2 cellular contexts compared by ENCODE assay signal in the genomic region with DNA sequence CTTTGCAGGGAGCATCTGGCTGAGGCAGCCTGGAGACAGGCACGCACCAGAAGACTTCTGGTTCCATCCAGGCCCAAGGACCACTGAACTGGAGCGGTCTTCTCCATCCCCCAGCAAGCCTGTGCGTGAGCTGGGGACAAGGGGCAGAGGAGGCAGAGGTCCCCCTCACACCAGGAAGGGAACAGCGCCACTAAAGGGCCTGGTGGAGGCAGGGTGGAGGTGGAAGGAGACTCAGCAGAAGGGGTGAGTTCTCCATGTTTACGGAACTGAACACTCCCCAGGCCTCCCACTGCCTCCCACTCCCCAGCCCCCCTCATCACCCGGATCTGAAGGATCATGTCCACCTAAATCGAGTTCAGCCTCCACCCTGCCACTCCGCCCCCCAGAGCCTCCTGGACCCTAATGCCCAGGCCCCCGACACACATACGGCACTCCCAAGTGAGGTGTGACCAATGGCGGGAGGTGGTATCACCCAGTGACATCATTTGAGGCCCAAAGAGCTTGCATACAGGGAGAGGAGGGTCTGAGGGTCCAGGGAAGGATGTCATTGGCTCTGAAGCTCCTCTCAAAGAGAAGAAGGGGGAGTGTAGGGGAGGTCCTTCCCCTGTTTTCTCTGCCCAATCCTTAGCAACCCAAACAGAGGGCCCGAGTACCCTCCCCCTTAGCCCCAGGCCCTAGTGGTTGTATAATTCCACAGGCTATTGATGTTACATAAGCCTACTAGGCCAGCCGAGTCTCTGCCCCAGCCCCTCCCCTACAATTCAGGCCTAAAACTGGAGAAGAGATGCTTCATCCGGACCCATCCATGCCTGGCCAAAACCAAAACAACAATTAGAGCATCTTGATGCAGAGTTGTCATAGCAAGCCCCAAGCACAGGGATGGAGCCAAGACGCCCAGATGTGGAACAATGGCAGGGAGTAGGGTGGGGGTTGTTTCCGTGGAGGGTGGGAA.
TF ChIP-seq lines count a peak whose summit lies in the region.

No MANE protein-coding gene starts in this region.

TF ChIP-seq in SK-N-SH, 30 proteins besides CTCF, POLR2A, EP300 and RAD21 (continued from another document):
- TF ChIP-seq FOXJ3 (CRISPR knock-in tag; IDR thresholded peaks at IDR 0.05) (no peak), POLR2AphosphoS5 (IDR thresholded peaks at IDR 0.05; ENCODE audit: low read depth, low read length) (no peak), MEF2A (IDR thresholded peaks at IDR 0.05; ENCODE audit: borderline replicate concordance, low read depth) (no peak), SMC3 (IDR thresholded peaks at IDR 0.05; ENCODE audit: low read depth, low read length) (no peak), NRF1 (IDR thresholded peaks at IDR 0.05; ENCODE audit: low read depth, low read length) (no peak), YY1 (IDR thresholded peaks at IDR 0.05; ENCODE audit: low read depth) (no peak), FOSL2 (IDR thresholded peaks at IDR 0.05; ENCODE audit: borderline replicate concordance, low read depth) (no peak), RCOR1 (IDR thresholded peaks at IDR 0.05; ENCODE audit: low read length) (no peak), MAX (IDR thresholded peaks at IDR 0.05; ENCODE audit: low read depth) (no peak), RFX5 (IDR thresholded peaks at IDR 0.05; ENCODE audit: low read length) (no peak)

TF ChIP-seq in SK-N-SH treated with all-trans-retinoic acid at 6 μM for 48 hours, 23 proteins besides CTCF, POLR2A, EP300 and RAD21 (continued from another document):
- TF ChIP-seq, protein P1, sequence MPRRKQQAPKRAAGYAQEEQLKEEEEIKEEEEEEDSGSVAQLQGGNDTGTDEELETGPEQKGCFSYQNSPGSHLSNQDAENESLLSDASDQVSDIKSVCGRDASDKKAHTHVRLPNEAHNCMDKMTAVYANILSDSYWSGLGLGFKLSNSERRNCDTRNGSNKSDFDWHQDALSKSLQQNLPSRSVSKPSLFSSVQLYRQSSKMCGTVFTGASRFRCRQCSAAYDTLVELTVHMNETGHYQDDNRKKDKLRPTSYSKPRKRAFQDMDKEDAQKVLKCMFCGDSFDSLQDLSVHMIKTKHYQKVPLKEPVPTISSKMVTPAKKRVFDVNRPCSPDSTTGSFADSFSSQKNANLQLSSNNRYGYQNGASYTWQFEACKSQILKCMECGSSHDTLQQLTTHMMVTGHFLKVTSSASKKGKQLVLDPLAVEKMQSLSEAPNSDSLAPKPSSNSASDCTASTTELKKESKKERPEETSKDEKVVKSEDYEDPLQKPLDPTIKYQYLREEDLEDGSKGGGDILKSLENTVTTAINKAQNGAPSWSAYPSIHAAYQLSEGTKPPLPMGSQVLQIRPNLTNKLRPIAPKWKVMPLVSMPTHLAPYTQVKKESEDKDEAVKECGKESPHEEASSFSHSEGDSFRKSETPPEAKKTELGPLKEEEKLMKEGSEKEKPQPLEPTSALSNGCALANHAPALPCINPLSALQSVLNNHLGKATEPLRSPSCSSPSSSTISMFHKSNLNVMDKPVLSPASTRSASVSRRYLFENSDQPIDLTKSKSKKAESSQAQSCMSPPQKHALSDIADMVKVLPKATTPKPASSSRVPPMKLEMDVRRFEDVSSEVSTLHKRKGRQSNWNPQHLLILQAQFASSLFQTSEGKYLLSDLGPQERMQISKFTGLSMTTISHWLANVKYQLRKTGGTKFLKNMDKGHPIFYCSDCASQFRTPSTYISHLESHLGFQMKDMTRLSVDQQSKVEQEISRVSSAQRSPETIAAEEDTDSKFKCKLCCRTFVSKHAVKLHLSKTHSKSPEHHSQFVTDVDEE (CRISPR knock-in tag; IDR thresholded peaks at IDR 0.05) = no peak
